Comparison of ENCODE assay signal across 1 cellular context in genomic region chr19:1849999-1850398, GRCh38.
TF ChIP-seq lines count a peak whose summit lies in the region.

No MANE protein-coding gene starts in this region.

TF ChIP-seq in HepG2, 621 proteins besides CTCF, POLR2A, EP300 and RAD21:
- TF ChIP-seq ZKSCAN1 (IDR thresholded peaks at IDR 0.05; ENCODE audit: low read length) = 0 out of 2 replicates have a peak, but pooled peaks have one; percentile 58
- no peak for TF ChIP-seq ZBTB39 (CRISPR knock-in tag; IDR thresholded peaks at IDR 0.05)
